12 cellular contexts compared by ENCODE assay signal in the genomic region with DNA sequence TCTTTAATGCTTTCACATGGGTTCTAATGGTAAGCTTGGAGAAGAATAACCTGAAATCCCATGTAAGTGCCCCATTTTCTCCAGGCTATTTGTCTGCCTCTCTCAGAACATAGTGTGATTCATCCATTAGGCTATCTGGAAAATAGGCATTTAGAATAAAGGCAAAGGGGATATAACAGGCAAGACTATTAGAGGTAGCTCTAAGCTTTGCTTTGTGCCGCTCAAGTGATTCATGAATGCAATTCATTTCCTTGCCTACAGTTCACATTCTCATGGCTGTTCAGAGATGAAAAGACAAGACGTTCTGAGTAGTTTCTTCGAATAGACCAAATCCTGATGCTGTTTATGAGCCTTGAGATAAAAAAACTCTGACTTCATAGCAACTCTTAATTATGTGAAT.
A peak's percentile ranks its signal among the peaks of the same experiment; 100 is the strongest.
DNase-seq lines count a peak whose midpoint lies in the region; ATAC-seq and TF ChIP-seq lines count a peak whose summit lies in the region.
"Had no signal": no experiment of that assay in that cellular context is flagged by ENCODE, and none has a peak within 500 bp of the region (broad histone marks: within the 10 kb centered on the region; RNA-seq: fewer than 3 reads in every experiment).

No MANE protein-coding gene starts in this region.

- H3K79me2 ChIP-seq in OCI-LY3 (ENCODE audit: low read length): 0 out of 2 replicates have a peak, but pooled peaks cover 7% of the 10 kb centered on the region

- H3K27me3 Mint-ChIP-seq in brain: no peaks in the 10 kb centered on the region
- no peaks in the 10 kb centered on the region for H3K27me3 Mint-ChIP-seq in natural killer cell treated with Interleukin-12 subunit alpha and Interleukin-12 subunit beta and Interleukin-15 and Interleukin-18, amount 100 ng/mL, for 72 hours

- no peaks in the 10 kb centered on the region for H4K20me1 ChIP-seq in OCI-LY3 (ENCODE audit: insufficient read depth, low read length)

- H3K9ac ChIP-seq in OCI-LY3 (ENCODE audit: low read length): no peak overlapping the region

- peak overlapping the region in 4 of 5 experiments; percentile 70 to 87 (median 70) for H3K27ac Mint-ChIP-seq in brain
- H3K27ac Mint-ChIP-seq in natural killer cell treated with Interleukin-12 subunit alpha and Interleukin-12 subunit beta and Interleukin-15 and Interleukin-18, amount 100 ng/mL, for 72 hours: peak overlapping the region; percentile 88 to 93

- peak overlapping the region; percentile 11 for H3K27ac ChIP-seq in OCI-LY3 (ENCODE audit: low read length)
- H3K27ac ChIP-seq: adrenal gland, WERI-Rb-1 had no signal

- no peaks in the 10 kb centered on the region for H3K9me3 ChIP-seq in OCI-LY3 (ENCODE audit: insufficient read depth, low read length)
- H3K9me3 ChIP-seq: adrenal gland had no signal

- peaks cover 66% of the 10 kb centered on the region for H3K4me1 ChIP-seq in OCI-LY3 (ENCODE audit: low read length)

- no peaks in the 10 kb centered on the region for H3K27me3 ChIP-seq in OCI-LY3 (ENCODE audit: low read depth, low read length)
- H3K27me3 ChIP-seq: adrenal gland had no signal

- H3K9me3 Mint-ChIP-seq in brain: peaks cover 0 to 2% (median 0%) of the 10 kb centered on the region in 5 experiments
- H3K9me3 Mint-ChIP-seq in natural killer cell treated with Interleukin-12 subunit alpha and Interleukin-12 subunit beta and Interleukin-15 and Interleukin-18, amount 100 ng/mL, for 72 hours: no peaks in the 10 kb centered on the region

- peaks cover 40% of the 10 kb centered on the region for H3K4me1 Mint-ChIP-seq in brain
- peaks cover 84 to 95% of the 10 kb centered on the region in 2 donors for H3K4me1 Mint-ChIP-seq in natural killer cell treated with Interleukin-12 subunit alpha and Interleukin-12 subunit beta and Interleukin-15 and Interleukin-18, amount 100 ng/mL, for 72 hours (ENCODE audit: low read depth in 2 of 2)

- H3K4me3 Mint-ChIP-seq in brain: peak overlapping the region in 1 of 5 experiments; percentile 73
- peak overlapping the region; percentile 68 for H3K4me3 Mint-ChIP-seq in natural killer cell treated with Interleukin-12 subunit alpha and Interleukin-12 subunit beta and Interleukin-15 and Interleukin-18, amount 100 ng/mL, for 72 hours

- ATAC-seq in natural killer cell treated with Interleukin-12 subunit alpha and Interleukin-12 subunit beta and Interleukin-15 and Interleukin-18, amount 100 ng/mL, for 72 hours: no peak
- ATAC-seq in Right ventricle myocardium inferior: no peak
- no peak for ATAC-seq in HG03521 (IDR thresholded peaks at IDR 0.05; ENCODE audit: unreplicated experiment)
- no peak for ATAC-seq in omental fat pad (ENCODE audit: low FRiP score)
- no peak for ATAC-seq in GM21360 (IDR thresholded peaks at IDR 0.05; ENCODE audit: unreplicated experiment)
- ATAC-seq: Panc1 had no signal

- intact Hi-C loops in Right ventricle myocardium inferior (cut with DNase I): no loop called here

- H3K4me3 ChIP-seq in OCI-LY3 (ENCODE audit: low read length): no peak overlapping the region
- H3K4me3 ChIP-seq: adrenal gland had no signal

- no peak overlapping the region for H2AFZ ChIP-seq in OCI-LY3 (ENCODE audit: low read depth, low read length)

- no peaks in the 10 kb centered on the region for H3K36me3 Mint-ChIP-seq in brain
- no peaks in the 10 kb centered on the region for H3K36me3 Mint-ChIP-seq in natural killer cell treated with Interleukin-12 subunit alpha and Interleukin-12 subunit beta and Interleukin-15 and Interleukin-18, amount 100 ng/mL, for 72 hours

- DNase-seq in EH (ENCODE audit: low read depth) (peak; percentile 9), Right ventricle myocardium inferior (ENCODE audit: missing footprints) (no peak), omental fat pad (ENCODE audit: low spot score) (no peak)
- DNase-seq in natural killer cell treated with Interleukin-12 subunit alpha and Interleukin-12 subunit beta and Interleukin-15 and Interleukin-18, amount 100 ng/mL, for 72 hours (ENCODE audit: low spot score): no peak
- DNase-seq: adrenal gland, hippocampal formation, WERI-Rb-1 had no signal

- TF ChIP-seq CTCF in OCI-LY3 (IDR thresholded peaks at IDR 0.05; ENCODE audit: low read depth, low read length) (no peak), brain (conservative IDR thresholded peaks at IDR 0.05) (no peak), omental fat pad (IDR thresholded peaks at IDR 0.05) (no peak)

- H3K4me2 ChIP-seq in OCI-LY3 (ENCODE audit: low read length): peak overlapping the region; percentile 54

- peaks cover 6% of the 10 kb centered on the region for H3K36me3 ChIP-seq in OCI-LY3 (replicated peaks; ENCODE audit: low read depth, low read length)
- H3K36me3 ChIP-seq: adrenal gland, WERI-Rb-1 had no signal
